Comparison of ENCODE assay signal across 8 cellular contexts in genomic region chr9:1009101-1009707, GRCh38. TPM values are rescaled to one million over a fixed set of nuclear protein-coding genes. Genes with fewer than 3 reads are reported as not detected.
DNase-seq lines count a peak whose midpoint lies in the region; ATAC-seq and TF ChIP-seq lines count a peak whose summit lies in the region.

No MANE protein-coding gene starts in this region.

- H2BK15ac ChIP-seq in H9 (ENCODE audit: low read depth, low read length), result no peak overlapping the region

- H3K27me3 ChIP-seq in H9 (ENCODE audit: insufficient read depth, low read length) (no peaks in the 10 kb centered on the region), Loucy (ENCODE audit: insufficient read depth, low read length, poor library complexity, severe bottlenecking) (no peaks in the 10 kb centered on the region)

- H3K4me2 ChIP-seq in H9 (ENCODE audit: insufficient read depth, insufficient read length, low read length), result no peak overlapping the region
- H3K4me2 ChIP-seq in Loucy (ENCODE audit: low read depth, low read length, poor library complexity, severe bottlenecking), result no peak overlapping the region

- H3K18ac ChIP-seq in H9 (ENCODE audit: insufficient read length, low read depth, low read length), result no peak overlapping the region

- H3F3A ChIP-seq in Loucy (ENCODE audit: low read depth), result no peaks in the 10 kb centered on the region

- H4K5ac ChIP-seq in H9 (ENCODE audit: insufficient read length, low read depth, low read length), result no peak overlapping the region

- H3K9me2 ChIP-seq in Loucy (replicated peaks; ENCODE audit: low read depth, low read length), result no peaks in the 10 kb centered on the region

- no peak overlapping the region for H2BK5ac ChIP-seq in H9 (ENCODE audit: insufficient read length, low read length)

- H3K4me3 ChIP-seq in Loucy (ENCODE audit: low read length, poor library complexity, severe bottlenecking), result no peak overlapping the region

- H3K27me3 Mint-ChIP-seq in H9 (ENCODE audit: low read depth), result peaks cover 32% of the 10 kb centered on the region

- H3K14ac ChIP-seq in H9 (ENCODE audit: insufficient read depth, low read length), result no peak overlapping the region

- no peaks in the 10 kb centered on the region for H3K79me1 ChIP-seq in H9 (ENCODE audit: insufficient read depth, low read depth, low read length, poor library complexity, severe bottlenecking)

- no peak overlapping the region for H2AFZ ChIP-seq in H9 (ENCODE audit: low read length)
- H2AFZ ChIP-seq in Loucy (ENCODE audit: low read length), result peak overlapping the region; percentile 7; the same call in 1 of the 2 replicates

- H3K79me2 ChIP-seq in H9 (ENCODE audit: insufficient read depth, low read length) (no peaks in the 10 kb centered on the region), Loucy (ENCODE audit: insufficient read depth, low read length) (no peaks in the 10 kb centered on the region)

- TF ChIP-seq CTCF in GM12872 (IDR thresholded peaks at IDR 0.05; ENCODE audit: insufficient read depth, low read depth, low read length), result peak; percentile 99
- peak; percentile 98 for TF ChIP-seq CTCF in H9 (conservative IDR thresholded peaks at IDR 0.05)
- peak; percentile 98 for TF ChIP-seq CTCF in Loucy (conservative IDR thresholded peaks at IDR 0.05; ENCODE audit: low read length)

- no peak overlapping the region for H3K27ac ChIP-seq in H9 (ENCODE audit: insufficient read length, low read depth, low read length)

- no peak overlapping the region for H3K23ac ChIP-seq in H9 (ENCODE audit: insufficient read length, low read depth, low read length)

- no peaks in the 10 kb centered on the region for H3K23me2 ChIP-seq in H9 (ENCODE audit: insufficient read length, low read depth, low read length, poor library complexity, severe bottlenecking)

- H3T11ph ChIP-seq in H9 (ENCODE audit: low read length), result no peak overlapping the region

- H3K9ac ChIP-seq in H9 (ENCODE audit: extremely low read depth, insufficient read length, low read length), result no peak overlapping the region
- H3K9ac ChIP-seq in Loucy (ENCODE audit: low read depth, low read length, poor library complexity, severe bottlenecking), result peak overlapping the region; percentile 40

- ATAC-seq in SK-N-SH treated with all-trans-retinoic acid at 6 μM for 48 hours, result peak; percentile 99
- ATAC-seq in activated naive CD4-positive, alpha-beta T cell treated with anti-CD3 and anti-CD28 coated beads, Interleukin-2, amount 50 U/mL, for 72 hours, result peak; percentile 98 to 99

- H2BK120ac ChIP-seq in H9 (ENCODE audit: low read depth, low read length, poor library complexity, severe bottlenecking), result no peak overlapping the region

- WGBS in H9 (ENCODE audit: extremely low coverage, insufficient read length, low lambda C conversion rate), result no CpG with 5 or more reads among the region's 14 CpGs

- no peak overlapping the region for H2BK20ac ChIP-seq in H9 (ENCODE audit: low read depth, low read length, poor library complexity, severe bottlenecking)

- no peaks in the 10 kb centered on the region for H3K9me3 ChIP-seq in H9 (ENCODE audit: control insufficient read depth, low read depth, low read length)
- no peaks in the 10 kb centered on the region for H3K9me3 ChIP-seq in Loucy (ENCODE audit: insufficient read depth, low read depth, low read length)

- DNase-seq in H9 (peak; percentile 83), cardiac septum (ENCODE audit: low spot score) (peak; percentile 79), putamen (ENCODE audit: low spot score) (peak; percentile 63), epidermal melanocyte (ENCODE audit: insufficient read length, low spot score) (no peak)
- peak; percentile 66 to 85 for DNase-seq in activated naive CD4-positive, alpha-beta T cell treated with anti-CD3 and anti-CD28 coated beads, Interleukin-2, amount 50 U/mL, for 72 hours (ENCODE audit: low spot score in 2 of 2)

- peaks cover 2 to 11% of the 10 kb centered on the region in 2 experiments; a peak in 3 of 4 replicates for H3K4me1 Mint-ChIP-seq in H9

- no peaks in the 10 kb centered on the region for H3K36me3 Mint-ChIP-seq in H9 (ENCODE audit: insufficient read depth in 1 of 3, low read depth in 3 of 3)
- H3K36me3 Mint-ChIP-seq in activated naive CD4-positive, alpha-beta T cell treated with anti-CD3 and anti-CD28 coated beads, Interleukin-2, amount 50 U/mL, for 72 hours, result no peaks in the 10 kb centered on the region

- H3K4ac ChIP-seq in H9 (ENCODE audit: low read depth, low read length), result no peak overlapping the region

- H4K20me1 ChIP-seq in H9 (ENCODE audit: control insufficient read depth, insufficient read depth, insufficient read length) (no peaks in the 10 kb centered on the region), Loucy (ENCODE audit: insufficient read depth, low read length, poor library complexity, severe bottlenecking) (no peaks in the 10 kb centered on the region)

- intact Hi-C loops in cardiac septum (cut with DNase I), result loop anchor here (5.0 to 10.0 kb wide), 3 partner anchors 117 to 664 kb away; no protein-coding TSS in a partner anchor

- H3K4me3 Mint-ChIP-seq in H9, result no peak overlapping the region

- H3K9me3 Mint-ChIP-seq in H9, result peaks cover 0 to 3% of the 10 kb centered on the region in 2 experiments; a peak in 1 of 5 replicates
- no peaks in the 10 kb centered on the region for H3K9me3 Mint-ChIP-seq in activated naive CD4-positive, alpha-beta T cell treated with anti-CD3 and anti-CD28 coated beads, Interleukin-2, amount 50 U/mL, for 72 hours

- H2AK5ac ChIP-seq in H9 (ENCODE audit: insufficient read length, low read length), result no peak overlapping the region

- no peak overlapping the region for H3K27ac Mint-ChIP-seq in H9
- peak overlapping the region in 1 of 2 donors; percentile 82 for H3K27ac Mint-ChIP-seq in activated naive CD4-positive, alpha-beta T cell treated with anti-CD3 and anti-CD28 coated beads, Interleukin-2, amount 50 U/mL, for 72 hours

- no peaks in the 10 kb centered on the region for H3K36me3 ChIP-seq in Loucy (ENCODE audit: insufficient read depth, low read length)

- no peak overlapping the region for H2BK12ac ChIP-seq in H9 (ENCODE audit: insufficient read length, low read depth, low read length)

- H3K4me1 ChIP-seq in H9 (ENCODE audit: insufficient read depth, low read length) (0 out of 2 replicates have a peak, but pooled peaks cover 2% of the 10 kb centered on the region), Loucy (ENCODE audit: insufficient read depth, low read length, poor library complexity, severe bottlenecking) (peaks cover 19% of the 10 kb centered on the region)

- no peak overlapping the region for H3K56ac ChIP-seq in H9 (ENCODE audit: insufficient read length, low read depth, low read length)

- H4K8ac ChIP-seq in H9 (replicated peaks; ENCODE audit: insufficient read length, low read depth, low read length), result no peak overlapping the region

- no peak overlapping the region for H4K91ac ChIP-seq in H9 (ENCODE audit: insufficient read length, low read depth, low read length)

TF ChIP-seq in SK-N-SH treated with all-trans-retinoic acid at 6 μM for 48 hours, 23 proteins besides CTCF, POLR2A, EP300 and RAD21 (continues in another document):
- no peak for TF ChIP-seq ESRRG (CRISPR knock-in tag; IDR thresholded peaks at IDR 0.05)
- TF ChIP-seq OSR1 (CRISPR knock-in tag; IDR thresholded peaks at IDR 0.05), result no peak
- TF ChIP-seq ZNF70 (CRISPR knock-in tag; IDR thresholded peaks at IDR 0.05), result no peak
- no peak for TF ChIP-seq CREB5 (CRISPR knock-in tag; IDR thresholded peaks at IDR 0.05; ENCODE audit: low read depth)
- no peak for TF ChIP-seq SNAI2 (CRISPR knock-in tag; IDR thresholded peaks at IDR 0.05)
- no peak for TF ChIP-seq CSRNP3 (CRISPR knock-in tag; IDR thresholded peaks at IDR 0.05)
- TF ChIP-seq PPARA (CRISPR knock-in tag; IDR thresholded peaks at IDR 0.05; ENCODE audit: borderline replicate concordance), result no peak
- no peak for TF ChIP-seq ZFP3 (CRISPR knock-in tag; IDR thresholded peaks at IDR 0.05)
- no peak for TF ChIP-seq TCF4 (CRISPR knock-in tag; IDR thresholded peaks at IDR 0.05; ENCODE audit: borderline replicate concordance)
- TF ChIP-seq ZNF8 (CRISPR knock-in tag; IDR thresholded peaks at IDR 0.05), result no peak
- TF ChIP-seq ZNF565 (CRISPR knock-in tag; conservative IDR thresholded peaks at IDR 0.05; ENCODE audit: low read depth), result no peak

RNA-seq across cellular contexts. Expression of gene DMRT3, which starts 32.7 kb away (rescaled TPM):
- total RNA-seq in H9 (2021) (not detected in 2 replicates), cardiac septum (0.16 TPM)
- total RNA-seq in activated naive CD4-positive, alpha-beta T cell treated with anti-CD3 and anti-CD28 coated beads, Interleukin-2, amount 50 U/mL, for 72 hours, result not detected

RNA-seq across cellular contexts. Expression of gene DMRT2, which starts 41.0 kb away (rescaled TPM):
- total RNA-seq in H9 (2021), result not detected in 2 replicates
- total RNA-seq in activated naive CD4-positive, alpha-beta T cell treated with anti-CD3 and anti-CD28 coated beads, Interleukin-2, amount 50 U/mL, for 72 hours, result not detected
- total RNA-seq in cardiac septum, result 0.19 TPM
